ENCODE assay signal across 10 cellular contexts in genomic region chr4:25310066-25310824, GRCh38. TPM values are rescaled to one million over a fixed set of nuclear protein-coding genes. Genes with fewer than 3 reads are reported as not detected.
DNase-seq lines count a peak whose midpoint lies in the region; ATAC-seq and TF ChIP-seq lines count a peak whose summit lies in the region.
"Had no signal": no experiment of that assay in that cellular context is flagged by ENCODE, and none has a peak within 500 bp of the region (broad histone marks: within the 10 kb centered on the region; RNA-seq: fewer than 3 reads in every experiment).

No MANE protein-coding gene starts in this region.

- no peak overlapping the region for H3K4me2 ChIP-seq in DND-41 (ENCODE audit: insufficient read depth, low read length)

- H3K4me3 Mint-ChIP-seq in activated naive CD4-positive, alpha-beta T cell treated with anti-CD3 and anti-CD28 coated beads for 36 hours = no peak overlapping the region
- no peak overlapping the region for H3K4me3 Mint-ChIP-seq in Caco-2 (ENCODE audit: unreplicated experiment)
- H3K4me3 Mint-ChIP-seq: activated CD4-positive, alpha-beta T cell treated with anti-CD3 and anti-CD28 coated beads, Interleukin-2, amount 10 ng/mL, durations not matched to agents 7 days and 5 days had no signal

- H3K9me3 Mint-ChIP-seq in activated naive CD4-positive, alpha-beta T cell treated with anti-CD3 and anti-CD28 coated beads for 36 hours = no peaks in the 10 kb centered on the region
- no peaks in the 10 kb centered on the region for H3K9me3 Mint-ChIP-seq in Caco-2 (ENCODE audit: unreplicated experiment)
- H3K9me3 Mint-ChIP-seq: activated CD4-positive, alpha-beta T cell treated with anti-CD3 and anti-CD28 coated beads, Interleukin-2, amount 10 ng/mL, durations not matched to agents 7 days and 5 days had no signal

- H3K4me3 ChIP-seq in DND-41 (ENCODE audit: low read depth in 1 of 2, low read length in 2 of 2) = no peak overlapping the region
- H3K4me3 ChIP-seq in Caco-2 (ENCODE audit: low read depth, low read length) = no peak overlapping the region

- no peaks in the 10 kb centered on the region for H4K20me1 ChIP-seq in DND-41 (ENCODE audit: insufficient read depth, low read length)

- no peak overlapping the region for H3K9ac ChIP-seq in DND-41 (ENCODE audit: low read depth, low read length)

- ATAC-seq in DND-41 (ENCODE audit: insufficient read depth, low read depth) = no peak
- peak; percentile 40 for ATAC-seq in HG03139 (IDR thresholded peaks at IDR 0.05; ENCODE audit: unreplicated experiment)

- H2AFZ ChIP-seq in DND-41 (ENCODE audit: low read depth, low read length) = 0 out of 2 replicates have a peak overlapping the region, but pooled peaks have one; percentile 19

- DNase-seq in DND-41 = no peak
- peak; percentile 49 for DNase-seq in GM20000 (ENCODE audit: low spot score)
- peak; percentile 32 for DNase-seq in SKM-1 treated with dmso at 0.1 percent for 144 hours (lab: John Stamatoyannopoulos, UW; ENCODE audit: unreplicated experiment)
- no peak for DNase-seq in activated naive CD4-positive, alpha-beta T cell treated with anti-CD3 and anti-CD28 coated beads for 36 hours
- no peak for DNase-seq in cerebellar nuclear complex (lab: John Stamatoyannopoulos, UW)
- DNase-seq in Caco-2 = no peak
- no peak for DNase-seq in DMS153 (lab: John Stamatoyannopoulos, UW)
- DNase-seq: activated CD4-positive, alpha-beta T cell treated with anti-CD3 and anti-CD28 coated beads, Interleukin-2, amount 10 ng/mL, durations not matched to agents 7 days and 5 days; CD4-positive, alpha-beta memory T cell had no signal

- peaks cover 15% of the 10 kb centered on the region for H3K4me1 Mint-ChIP-seq in activated naive CD4-positive, alpha-beta T cell treated with anti-CD3 and anti-CD28 coated beads for 36 hours (ENCODE audit: low read depth)
- H3K4me1 Mint-ChIP-seq in Caco-2 (ENCODE audit: low read depth, unreplicated experiment) = peaks cover 7% of the 10 kb centered on the region

- H3K27me3 ChIP-seq in DND-41 (ENCODE audit: insufficient read depth, low read length, poor library complexity) (no peaks in the 10 kb centered on the region), Caco-2 (replicated peaks; ENCODE audit: control insufficient read depth, insufficient read depth, low read length) (no peaks in the 10 kb centered on the region)

- intact Hi-C loops in activated naive CD4-positive, alpha-beta T cell treated with anti-CD3 and anti-CD28 coated beads for 36 hours (cut with micrococcal nuclease) = loop anchor here (5.0 to 10.0 kb wide), 4 partner anchors 552 to 1978 kb away; partner anchors contain the start of gene SEL1L3
- intact Hi-C loops in Caco-2 (cut with micrococcal nuclease; ENCODE audit: unreplicated experiment) = loop anchor here (5.0 kb wide), 1 partner anchor 57 kb away; no protein-coding TSS in a partner anchor

- no peak overlapping the region for H3K27ac ChIP-seq in DND-41 (ENCODE audit: low read length)

- POLR2A ChIA-PET in Caco-2 (lab: Charles Lee) = no interaction called here

- H3K79me2 ChIP-seq in DND-41 (ENCODE audit: insufficient read depth, low read length) = peaks cover 20% of the 10 kb centered on the region

- CTCF ChIA-PET in activated naive CD4-positive, alpha-beta T cell treated with anti-CD3 and anti-CD28 coated beads for 36 hours (lab: Charles Lee) = interaction anchor here (1.0 kb wide), 1 partner anchor 59 kb away, joined by 3 read pairs; no protein-coding TSS in a partner anchor
- CTCF ChIA-PET in Caco-2 (lab: Charles Lee) = no interaction called here

- H3K36me3 Mint-ChIP-seq in activated naive CD4-positive, alpha-beta T cell treated with anti-CD3 and anti-CD28 coated beads for 36 hours (ENCODE audit: low read depth) = peaks cover 3% of the 10 kb centered on the region
- peaks cover 10% of the 10 kb centered on the region for H3K36me3 Mint-ChIP-seq in Caco-2 (ENCODE audit: insufficient read depth, unreplicated experiment)

- no TSS peak for BruUV-seq in Caco-2 (replicated peaks; lab: Mats Ljungman, UMichigan)

- TF ChIP-seq CTCF in DND-41 (IDR thresholded peaks at IDR 0.05; ENCODE audit: borderline replicate concordance, extremely low read depth, low read length, poor library complexity, severe bottlenecking) = no peak
- no peak for TF ChIP-seq CTCF in GM20000 (IDR thresholded peaks at IDR 0.05; ENCODE audit: extremely low read depth, missing control alignments)
- TF ChIP-seq CTCF in Caco-2 (IDR thresholded peaks at IDR 0.05; ENCODE audit: insufficient read depth in 1 of 2, low read depth in 1 of 2, low read length in 1 of 2, severe bottlenecking in 1 of 2, unreplicated experiment in 1 of 2) = no peak

- H3K36me3 ChIP-seq in DND-41 (ENCODE audit: insufficient read depth, low read length) = no peaks in the 10 kb centered on the region
- H3K36me3 ChIP-seq in Caco-2 (ENCODE audit: control insufficient read depth, insufficient read depth, low read length) = no peaks in the 10 kb centered on the region

- H3K4me1 ChIP-seq in DND-41 (ENCODE audit: insufficient read depth, low read length) (peaks cover 27% of the 10 kb centered on the region), Caco-2 (peaks cover 15% of the 10 kb centered on the region)

- H3K9me3 ChIP-seq in DND-41 (ENCODE audit: insufficient read depth, low read length, severe bottlenecking) (no peaks in the 10 kb centered on the region), Caco-2 (no peaks in the 10 kb centered on the region)

- peaks cover 12% of the 10 kb centered on the region for H3K27me3 Mint-ChIP-seq in activated naive CD4-positive, alpha-beta T cell treated with anti-CD3 and anti-CD28 coated beads for 36 hours (ENCODE audit: low read depth)
- H3K27me3 Mint-ChIP-seq in Caco-2 (ENCODE audit: insufficient read depth, unreplicated experiment) = no peaks in the 10 kb centered on the region

- H3K27ac Mint-ChIP-seq in activated naive CD4-positive, alpha-beta T cell treated with anti-CD3 and anti-CD28 coated beads for 36 hours = no peak overlapping the region
- no peak overlapping the region for H3K27ac Mint-ChIP-seq in Caco-2 (ENCODE audit: unreplicated experiment)
- H3K27ac Mint-ChIP-seq: activated CD4-positive, alpha-beta T cell treated with anti-CD3 and anti-CD28 coated beads, Interleukin-2, amount 10 ng/mL, durations not matched to agents 7 days and 5 days; CD4-positive, alpha-beta memory T cell had no signal

RNA-seq across cellular contexts. Expression of gene ZCCHC4, which starts 2.3 kb away (rescaled TPM):
- total RNA-seq in activated naive CD4-positive, alpha-beta T cell treated with anti-CD3 and anti-CD28 coated beads for 36 hours = 10 to 100 TPM; 10.5 to 11.9 TPM
- 13.1 and 13.2 TPM in 2 replicates for total RNA-seq in Caco-2 (2022)

Comparison
In these comparisons a context has a peak if more than half of its experiments do, and no peak if none do; other contexts are left out.
1. DNase-seq: peak in GM20000 (single experiment) and SKM-1 treated with dmso at 0.1 percent for 144 hours (single experiment); none in DND-41 (single experiment), activated naive CD4-positive, alpha-beta T cell treated with anti-CD3 and anti-CD28 coated beads for 36 hours (single experiment), cerebellar nuclear complex (0 of 2), Caco-2 (0 of 2) and DMS153 (single experiment).